ENCODE assay signal across 23 cellular contexts in the genomic region with DNA sequence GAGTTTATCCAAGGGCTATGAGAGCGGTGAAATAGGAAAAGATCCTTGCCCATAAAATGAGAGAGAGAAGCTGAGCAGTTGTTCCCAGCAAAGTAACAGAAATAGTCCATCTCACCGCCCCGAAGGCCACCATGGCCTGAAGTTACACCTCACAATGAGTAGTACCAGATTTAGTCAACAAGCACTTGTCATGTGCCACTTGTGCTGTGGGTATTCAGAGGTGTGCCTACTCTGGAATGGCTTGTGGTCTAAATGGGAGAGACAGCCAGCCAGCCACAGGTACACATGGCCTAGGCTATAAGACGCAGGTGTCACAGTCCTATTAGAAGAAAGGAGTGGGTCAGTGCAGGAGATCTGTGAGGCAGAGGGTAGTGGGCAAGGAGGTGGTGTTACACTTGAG. TPM values are rescaled to one million over a fixed set of nuclear protein-coding genes. Genes with fewer than 3 reads are reported as not detected.
DNase-seq lines count a peak whose midpoint lies in the region; ATAC-seq, FAIRE-seq and TF ChIP-seq lines count a peak whose summit lies in the region.
"Had no signal": no experiment of that assay in that cellular context is flagged by ENCODE, and none has a peak within 500 bp of the region (broad histone marks: within the 10 kb centered on the region; RNA-seq: fewer than 3 reads in every experiment).

No MANE protein-coding gene starts in this region.

- H3K27ac ChIP-seq in HepG2 (ENCODE audit: extremely low read length, insufficient read depth, low read length) (peak overlapping the region; percentile 51), right lobe of liver (no peak overlapping the region), left lung (no peak overlapping the region), coronary artery (no peak overlapping the region)
- H3K27ac ChIP-seq: dorsolateral prefrontal cortex, ovary, PC-9, SJSA1 had no signal

- ATAC-seq in HepG2 (no peak), right lobe of liver (no peak), left lung (peak; percentile 82), GM18907 (IDR thresholded peaks at IDR 0.05; ENCODE audit: unreplicated experiment) (no peak)
- no peak for ATAC-seq in activated CD8-positive, alpha-beta T cell treated with anti-CD3 and anti-CD28 coated beads, Interleukin-2, amount 10 ng/mL, durations not matched to agents 7 days and 5 days

- TF ChIP-seq CTCF in HepG2 (CRISPR knock-in tag; IDR thresholded peaks at IDR 0.05), result no peak
- no peak for TF ChIP-seq CTCF in right lobe of liver (IDR thresholded peaks at IDR 0.05)
- TF ChIP-seq CTCF in left lung (IDR thresholded peaks at IDR 0.05), result no peak
- TF ChIP-seq CTCF in coronary artery (IDR thresholded peaks at IDR 0.05), result no peak

- H3K4me3 ChIP-seq in HepG2 (replicated peaks in 1 of 3; ENCODE audit: insufficient read depth in 1 of 3, low read depth in 2 of 3, low read length in 3 of 3) (no peak overlapping the region), right lobe of liver (no peak overlapping the region), left lung (no peak overlapping the region), coronary artery (no peak overlapping the region)
- H3K4me3 ChIP-seq: dorsolateral prefrontal cortex, ovary, PC-9, SJSA1 had no signal

- intact Hi-C loops in HepG2 (cut with micrococcal nuclease; ENCODE audit: unreplicated experiment), result no loop called here
- intact Hi-C loops in right lobe of liver (cut with DNase I), result no loop called here
- intact Hi-C loops in left lung (cut with DNase I), result no loop called here

- H3K4me2 ChIP-seq in HepG2 (ENCODE audit: low read depth, low read length), result no peak overlapping the region
- H3K4me2 ChIP-seq: PC-9 had no signal

- H3K9ac ChIP-seq in HepG2 (ENCODE audit: insufficient read depth, low read depth, low read length), result no peak overlapping the region

- no peak overlapping the region for H2AFZ ChIP-seq in HepG2 (ENCODE audit: low read length)
- H2AFZ ChIP-seq: PC-9 had no signal

- TF ChIP-seq RAD21 in HepG2 (CRISPR knock-in tag; IDR thresholded peaks at IDR 0.05), result no peak

- 100% methylated on average over 2 of the region's 4 CpGs for WGBS in HepG2 (ENCODE audit: low lambda C conversion rate)
- WGBS in right lobe of liver (ENCODE audit: insufficient coverage, low coverage, low lambda C conversion rate, missing lambda C conversion rate), result no CpG with 5 or more reads among the region's 4 CpGs

- TF ChIP-seq EP300 in HepG2 (IDR thresholded peaks at IDR 0.05; ENCODE audit: low read depth in 2 of 2, low read length in 2 of 2) (no peak), HepG2 (CRISPR knock-in tag; IDR thresholded peaks at IDR 0.05; ENCODE audit: borderline replicate concordance) (no peak)

- no peak for FAIRE-seq in HepG2 (lab: Jason Lieb, UNC)
- FAIRE-seq: H54, islet of Langerhans had no signal

- no peak overlapping the region for H3K4me3 Mint-ChIP-seq in activated CD8-positive, alpha-beta T cell treated with anti-CD3 and anti-CD28 coated beads, Interleukin-2, amount 10 ng/mL, durations not matched to agents 7 days and 5 days
- H3K4me3 Mint-ChIP-seq: naive B cell, type B pancreatic cell had no signal

- H3K4me1 Mint-ChIP-seq in activated CD8-positive, alpha-beta T cell treated with anti-CD3 and anti-CD28 coated beads, Interleukin-2, amount 10 ng/mL, durations not matched to agents 7 days and 5 days (ENCODE audit: low read depth), result peaks cover 32% of the 10 kb centered on the region

- in situ Hi-C loops in HepG2 (cut with HindIII; ENCODE audit: extremely low pct_ligation_motif_present, low pct_unique_long_range_greater_than_20kb), result no loop called here

- no peak for DNase-seq in HepG2 (ENCODE audit: low spot score)
- no peak for DNase-seq in right lobe of liver
- DNase-seq in activated CD8-positive, alpha-beta T cell treated with anti-CD3 and anti-CD28 coated beads, Interleukin-2, amount 10 ng/mL, durations not matched to agents 7 days and 5 days, result no peak
- DNase-seq in left lung, result no peak
- no peak for DNase-seq in coronary artery (ENCODE audit: low spot score)
- DNase-seq in NCI-H1930 (lab: John Stamatoyannopoulos, UW), result no peak
- DNase-seq: activated CD4-positive, alpha-beta T cell treated with anti-CD3 and anti-CD28 coated beads, Interleukin-2, amount 50 U/mL, for 4 hours; amniotic stem cell; COR-L47; dorsolateral prefrontal cortex; hippocampal formation; Kasumi-1; naive B cell; NCI-H1092 treated with DMSO at 0.1 percent for 48 hours; NCI-H2029 treated with DMSO at 0.1 percent for 48 hours; ovary; PC-9; stimulated activated CD4-positive, alpha-beta T cell treated with anti-CD3 and anti-CD28 coated beads, Interleukin-2, amount 100 ng/mL, for 48 hours had no signal

- H3K9me3 ChIP-seq in HepG2 (ENCODE audit: low read length), result no peaks in the 10 kb centered on the region
- no peaks in the 10 kb centered on the region for H3K9me3 ChIP-seq in right lobe of liver
- H3K9me3 ChIP-seq in left lung, result no peaks in the 10 kb centered on the region
- H3K9me3 ChIP-seq: ovary, SJSA1 had no signal

- H3K4me1 ChIP-seq in HepG2 (ENCODE audit: insufficient read depth, low read length) (peaks cover 53% of the 10 kb centered on the region), right lobe of liver (no peaks in the 10 kb centered on the region), left lung (no peaks in the 10 kb centered on the region)
- H3K4me1 ChIP-seq: SJSA1 had no signal

- no peaks in the 10 kb centered on the region for H3K27me3 ChIP-seq in HepG2 (ENCODE audit: control insufficient read depth in 1 of 2, insufficient read depth in 2 of 2, low read length in 2 of 2)
- H3K27me3 ChIP-seq in right lobe of liver, result no peaks in the 10 kb centered on the region
- no peaks in the 10 kb centered on the region for H3K27me3 ChIP-seq in left lung
- H3K27me3 ChIP-seq: ovary, SJSA1 had no signal

- CTCF ChIA-PET in HepG2 (lab: Yijun Ruan, JAX; ENCODE audit: low intra/inter-chr PET ratio, low total read pairs), result no interaction called here
- CTCF ChIA-PET in activated CD8-positive, alpha-beta T cell treated with anti-CD3 and anti-CD28 coated beads, Interleukin-2, amount 10 ng/mL, durations not matched to agents 7 days and 5 days (lab: Charles Lee), result no interaction called here

- no TSS peak for BruUV-seq in HepG2 (replicated peaks; lab: Mats Ljungman, UMichigan)

- H3K36me3 Mint-ChIP-seq in activated CD8-positive, alpha-beta T cell treated with anti-CD3 and anti-CD28 coated beads, Interleukin-2, amount 10 ng/mL, durations not matched to agents 7 days and 5 days (ENCODE audit: low read depth), result peaks cover 30% of the 10 kb centered on the region
- H3K36me3 Mint-ChIP-seq: naive B cell, type B pancreatic cell had no signal

- H3K27me3 Mint-ChIP-seq in activated CD8-positive, alpha-beta T cell treated with anti-CD3 and anti-CD28 coated beads, Interleukin-2, amount 10 ng/mL, durations not matched to agents 7 days and 5 days (ENCODE audit: low read depth), result no peaks in the 10 kb centered on the region
- H3K27me3 Mint-ChIP-seq: naive B cell, type B pancreatic cell had no signal

- H3K79me2 ChIP-seq in HepG2 (ENCODE audit: insufficient read depth, low read length), result no peaks in the 10 kb centered on the region

- H4K20me1 ChIP-seq in HepG2 (ENCODE audit: insufficient read depth, low read length), result no peaks in the 10 kb centered on the region

- H3K36me3 ChIP-seq in HepG2 (replicated peaks in 1 of 2; ENCODE audit: control insufficient read depth in 1 of 2, insufficient read depth in 2 of 2, low read length in 2 of 2) (no peaks in the 10 kb centered on the region), right lobe of liver (no peaks in the 10 kb centered on the region), left lung (peaks cover 0 to 4% of the 10 kb centered on the region in 2 donors)
- H3K36me3 ChIP-seq: ovary, SJSA1 had no signal

- no peaks in the 10 kb centered on the region for H3K9me3 Mint-ChIP-seq in activated CD8-positive, alpha-beta T cell treated with anti-CD3 and anti-CD28 coated beads, Interleukin-2, amount 10 ng/mL, durations not matched to agents 7 days and 5 days (ENCODE audit: insufficient read depth)
- H3K9me3 Mint-ChIP-seq: naive B cell, type B pancreatic cell had no signal

- peak overlapping the region; percentile 13 for H3K27ac Mint-ChIP-seq in activated CD8-positive, alpha-beta T cell treated with anti-CD3 and anti-CD28 coated beads, Interleukin-2, amount 10 ng/mL, durations not matched to agents 7 days and 5 days
- H3K27ac Mint-ChIP-seq: type B pancreatic cell had no signal

- TF ChIP-seq POLR2A in HepG2 (IDR thresholded peaks at IDR 0.05; ENCODE audit: insufficient read depth in 1 of 2, low read depth in 2 of 2, low read length in 2 of 2) (no peak), right lobe of liver (IDR thresholded peaks at IDR 0.05) (no peak)

- POLR2A ChIA-PET in HepG2 (lab: Yijun Ruan, JAX), result interaction anchor here (1.1 kb wide), 1 partner anchor 318 kb away, joined by 4 read pairs; a partner anchor contains a TSS
- POLR2A ChIA-PET in activated CD8-positive, alpha-beta T cell treated with anti-CD3 and anti-CD28 coated beads, Interleukin-2, amount 10 ng/mL, durations not matched to agents 7 days and 5 days (lab: Charles Lee), result no interaction called here

RNA-seq across cellular contexts. Expression of a gene that starts 54.6 kb away (rescaled TPM):
- total RNA-seq in HepG2 (2016; rRNA removed; fragmentation: Illumina TruSeq; extraction: Trizol) (3.4 and 3.9 TPM in 2 replicates), right lobe of liver (under 1 TPM in 1 of 6 experiments, not detected in 5; 0.09 TPM), left lung (under 1 TPM; 0.24 to 0.41 TPM)
- 3.3 and 3.9 TPM in 2 replicates for total RNA-seq in HepG2 (2016; cell fraction: cytosol; rRNA removed; fragmentation: Illumina TruSeq; extraction: Trizol; ENCODE audit: low read depth)
- 2.9 and 4.0 TPM in 2 replicates for total RNA-seq in HepG2 (2016; cell fraction: insoluble cytoplasmic fraction; rRNA removed; fragmentation: Illumina TruSeq; extraction: Trizol)
- total RNA-seq in HepG2 (2016; cell fraction: membrane; rRNA removed; fragmentation: Illumina TruSeq; extraction: Trizol), result 2.4 and 2.6 TPM in 2 replicates
- 3.2 and 3.3 TPM in 2 replicates for total RNA-seq in HepG2 (2016; cell fraction: nucleus; rRNA removed; fragmentation: Illumina TruSeq; extraction: Trizol)
- polyA plus RNA-seq in HepG2 (2011; rRNA removed), result 6.4 and 7.6 TPM in 2 replicates
- 4.1 and 4.8 TPM in 2 replicates for polyA plus RNA-seq in HepG2 (2011; cell fraction: cytosol; rRNA removed)
- 11.2 and 11.9 TPM in 2 replicates for polyA plus RNA-seq in HepG2 (2011; cell fraction: nucleus; rRNA removed)
- polyA plus RNA-seq in HepG2 (2012), result 2.9 and 3.3 TPM in 2 replicates
- polyA plus RNA-seq in HepG2 (2016; cell fraction: cytosol; fragmentation: Illumina TruSeq; extraction: Trizol; ENCODE audit: low read depth), result 0.37 and 0.47 TPM in 2 replicates
- 2.8 and 3.0 TPM in 2 replicates for polyA plus RNA-seq in HepG2 (2016; cell fraction: insoluble cytoplasmic fraction; fragmentation: Illumina TruSeq; extraction: Trizol; ENCODE audit: low read depth)
- 0.81 and 0.82 TPM in 2 replicates for polyA plus RNA-seq in HepG2 (2016; cell fraction: membrane; fragmentation: Illumina TruSeq; extraction: Trizol; ENCODE audit: low read depth)
- polyA plus RNA-seq in HepG2 (2016; cell fraction: nucleus; fragmentation: Illumina TruSeq; extraction: Trizol; ENCODE audit: insufficient read depth, low read depth), result 8.2 and 11.1 TPM in 2 replicates
- polyA minus RNA-seq in HepG2 (2011; rRNA and poly(A)+ RNA removed; ENCODE audit: low replicate concordance), result 4.0 and 5.5 TPM in 2 replicates
- 2.2 and 3.0 TPM in 2 replicates for polyA minus RNA-seq in HepG2 (2011; cell fraction: cytosol; rRNA and poly(A)+ RNA removed)
- polyA minus RNA-seq in HepG2 (2011; cell fraction: nucleus; rRNA and poly(A)+ RNA removed), result 7.3 and 8.0 TPM in 2 replicates
- under 1 TPM; 0.31 to 0.37 TPM for total RNA-seq in activated CD8-positive, alpha-beta T cell treated with anti-CD3 and anti-CD28 coated beads, Interleukin-2, amount 10 ng/mL, durations not matched to agents 7 days and 5 days
- total RNA-seq: PC-9, SJSA1 had no signal
